ENCODE assay signal across 8 cellular contexts in the genomic region with DNA sequence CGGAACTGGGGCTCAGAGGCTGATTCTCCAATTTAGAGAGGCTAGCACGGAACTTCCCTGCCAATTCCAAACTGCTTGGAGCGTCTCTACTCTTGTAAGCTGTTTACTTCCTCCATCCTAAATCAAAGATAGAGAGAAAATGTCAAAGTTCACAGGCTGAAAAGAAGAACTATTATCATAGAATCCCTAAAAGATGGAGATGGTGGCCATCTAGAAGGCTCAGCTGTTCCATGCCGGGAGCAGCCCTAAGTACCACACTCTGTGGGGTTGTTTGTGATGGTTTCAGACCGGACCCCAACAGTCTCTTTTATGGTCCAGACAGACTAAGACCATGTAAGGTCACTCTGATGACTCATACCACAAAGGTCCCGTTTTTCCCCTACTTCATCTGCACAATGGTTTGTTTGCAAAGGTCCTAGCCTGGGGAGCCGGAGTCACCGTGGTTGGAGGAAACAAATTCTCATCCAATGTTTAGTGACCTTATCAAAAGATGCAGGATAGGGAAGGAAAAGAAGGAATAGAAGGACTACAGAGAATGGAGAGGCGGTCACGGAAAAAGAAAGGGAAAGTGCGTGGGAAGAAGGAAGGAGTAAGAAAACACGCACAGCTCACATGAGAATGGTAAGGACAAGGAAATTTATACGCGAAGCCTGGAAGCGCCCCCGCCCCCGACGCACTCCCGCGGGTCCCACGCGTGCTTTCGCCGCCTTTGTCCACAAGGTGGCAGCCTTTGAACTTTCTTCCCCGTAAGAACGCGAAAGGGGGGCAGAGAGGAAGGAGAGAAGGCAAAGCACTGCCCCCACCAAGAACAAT. TPM values are rescaled to one million over a fixed set of nuclear protein-coding genes. Genes with fewer than 3 reads are reported as not detected.
DNase-seq lines count a peak whose midpoint lies in the region; ATAC-seq, FAIRE-seq and TF ChIP-seq lines count a peak whose summit lies in the region.

No MANE protein-coding gene starts in this region.

- H3K4me1 ChIP-seq in RWPE2 (ENCODE audit: insufficient read depth, poor library complexity, severe bottlenecking) (peaks cover 18% of the 10 kb centered on the region), heart left ventricle (peaks cover 0 to 20% (median 10%) of the 10 kb centered on the region in 12 donors), pancreas (peaks cover 0 to 10% (median 0%) of the 10 kb centered on the region in 3 donors)

- H3K9me3 Mint-ChIP-seq in activated naive CD4-positive, alpha-beta T cell treated with anti-CD3 and anti-CD28 coated beads, Interleukin-2, amount 50 U/mL, for 24 hours = no peaks in the 10 kb centered on the region

- H3K27me3 ChIP-seq in RWPE2 (ENCODE audit: insufficient read depth, poor library complexity, severe bottlenecking) = no peaks in the 10 kb centered on the region
- peaks cover 0 to 41% (median 14%) of the 10 kb centered on the region in 9 donors for H3K27me3 ChIP-seq in heart left ventricle
- peaks cover 0 to 38% (median 8%) of the 10 kb centered on the region in 4 donors for H3K27me3 ChIP-seq in pancreas

- TF ChIP-seq POLR2A in heart left ventricle (IDR thresholded peaks at IDR 0.05) = no peak

- no peak for FAIRE-seq in pancreas (lab: Jason Lieb, UNC)

- H3K36me3 Mint-ChIP-seq in activated naive CD4-positive, alpha-beta T cell treated with anti-CD3 and anti-CD28 coated beads, Interleukin-2, amount 50 U/mL, for 24 hours = no peaks in the 10 kb centered on the region

- 13 to 16% (median 14%) methylated on average over 27 of the region's 27 CpGs for WGBS in heart left ventricle, 4 donors
- WGBS in pancreas, 2 donors = 10 to 12% methylated on average over 27 of the region's 27 CpGs

- DNase-seq in DMS53 treated with DMSO at 0.1 percent for 48 hours (lab: John Stamatoyannopoulos, UW; ENCODE audit: unreplicated experiment) (peak; percentile 49), RWPE2 (ENCODE audit: low spot score) (no peak), heart left ventricle (peak; percentile 66 to 80 (median 77)), pancreas (peak; percentile 30 to 78 (median 47)), NK-92 (lab: John Stamatoyannopoulos, UW; ENCODE audit: unreplicated experiment) (no peak)

- H3K9me3 ChIP-seq in RWPE2 (ENCODE audit: severe bottlenecking) = no peaks in the 10 kb centered on the region
- no peaks in the 10 kb centered on the region for H3K9me3 ChIP-seq in heart left ventricle
- H3K9me3 ChIP-seq in pancreas = no peaks in the 10 kb centered on the region

- peak overlapping the region; percentile 30 for H3K27ac ChIP-seq in RWPE2 (ENCODE audit: poor library complexity, severe bottlenecking)
- peak overlapping the region in 7 of 12 donors; percentile 60 to 89 (median 77) for H3K27ac ChIP-seq in heart left ventricle
- no peak overlapping the region for H3K27ac ChIP-seq in pancreas

- TF ChIP-seq CTCF in RWPE2 (IDR thresholded peaks at IDR 0.05; ENCODE audit: poor library complexity, severe bottlenecking) (peak; percentile 85), heart left ventricle (IDR thresholded peaks at IDR 0.05) (peak; percentile 51 to 86 (median 75)), pancreas (IDR thresholded peaks at IDR 0.05) (peak; percentile 13 to 55 (median 44))

- peaks cover 37% of the 10 kb centered on the region for H3K27me3 Mint-ChIP-seq in activated naive CD4-positive, alpha-beta T cell treated with anti-CD3 and anti-CD28 coated beads, Interleukin-2, amount 50 U/mL, for 24 hours

- peaks cover 17% of the 10 kb centered on the region for H3K4me1 Mint-ChIP-seq in activated naive CD4-positive, alpha-beta T cell treated with anti-CD3 and anti-CD28 coated beads, Interleukin-2, amount 50 U/mL, for 24 hours

- H3K27ac Mint-ChIP-seq in activated naive CD4-positive, alpha-beta T cell treated with anti-CD3 and anti-CD28 coated beads, Interleukin-2, amount 50 U/mL, for 24 hours = peak overlapping the region; percentile 18

- peak overlapping the region; percentile 96 for H3K4me3 Mint-ChIP-seq in activated naive CD4-positive, alpha-beta T cell treated with anti-CD3 and anti-CD28 coated beads, Interleukin-2, amount 50 U/mL, for 24 hours

- intact Hi-C loops in heart left ventricle (cut with DNase I) = loop anchor here in 7 of 10 donors (1.0 to 10.0 kb wide), 5 partner anchors 70 to 295 kb away; no protein-coding TSS in a partner anchor
- intact Hi-C loops in pancreas (cut with DNase I) = no loop called here

- H3K4me3 ChIP-seq in RWPE2 (ENCODE audit: severe bottlenecking) (peak overlapping the region; percentile 90), heart left ventricle (peak overlapping the region; percentile 65 to 83 (median 72)), pancreas (peak overlapping the region in 3 of 4 donors; percentile 37 to 63 (median 44))

- ATAC-seq in HG03520 (IDR thresholded peaks at IDR 0.05; ENCODE audit: unreplicated experiment) = peak; percentile 48
- peak; percentile 48 for ATAC-seq in RWPE2 (ENCODE audit: low read depth)
- peak; percentile 65 to 78 (median 71) for ATAC-seq in heart left ventricle
- peak; percentile 50 to 84 (median 73) for ATAC-seq in pancreas
- no peak for ATAC-seq in GM21526 (IDR thresholded peaks at IDR 0.05; ENCODE audit: low FRiP score, unreplicated experiment)

- H3K36me3 ChIP-seq in RWPE2 (ENCODE audit: low read depth) (no peaks in the 10 kb centered on the region), heart left ventricle (no peaks in the 10 kb centered on the region), pancreas (no peaks in the 10 kb centered on the region)

RNA-seq across cellular contexts. Expression of gene ANTXR1, which starts 0.5 kb away (rescaled TPM):
- 10 to 100 TPM; 13.1 to 75.2 (median 23.3) TPM for total RNA-seq in heart left ventricle
- polyA plus RNA-seq in heart left ventricle = 10 to 100 TPM in 1 of 2 donors, 1 to 10 TPM in 1; 5.8 to 26.3 TPM
- total RNA-seq in pancreas = 10 to 100 TPM in 2 of 6 donors, 1 to 10 TPM in 4; 1.9 to 23.4 (median 4.5) TPM
- polyA plus RNA-seq in pancreas = 1 to 10 TPM; 1.7 to 2.5 TPM

RNA-seq across cellular contexts. Expression of gene GKN1, which starts 38.1 kb away (rescaled TPM):
- total RNA-seq in heart left ventricle (not detected), pancreas (1 to 10 TPM in 1 of 6 donors, not detected in 5; 8.0 TPM)
- polyA plus RNA-seq in heart left ventricle (not detected), pancreas (under 1 TPM in 1 of 2 donors, not detected in 1; 0.75 TPM)

RNA-seq across cellular contexts. Expression of gene GKN2, which starts 59.8 kb away (rescaled TPM):
- total RNA-seq in heart left ventricle (not detected), pancreas (1 to 10 TPM in 1 of 6 donors, not detected in 5; 1.6 TPM)
- polyA plus RNA-seq in heart left ventricle (not detected), pancreas (under 1 TPM in 1 of 2 donors, not detected in 1; 0.07 TPM)

Comparison
In these comparisons a context has a peak if more than half of its experiments do, and no peak if none do; other contexts are left out.
1. DNase-seq: peak in DMS53 treated with DMSO at 0.1 percent for 48 hours (single experiment), heart left ventricle (5 of 5) and pancreas (6 of 6); none in RWPE2 (single experiment) and NK-92 (single experiment).
2. H3K27ac ChIP-seq: peak in RWPE2 (single experiment) and heart left ventricle (7 of 12); none in pancreas (0 of 4).
3. intact Hi-C loops: an anchor here in heart left ventricle (1.0 to 10.0 kb wide); none called in pancreas.
4. Peak in every context shown above with its lines, with median percentiles within 50 percentile points of each other: H3K4me3 ChIP-seq and CTCF ChIP-seq.